In the genomic region with DNA sequence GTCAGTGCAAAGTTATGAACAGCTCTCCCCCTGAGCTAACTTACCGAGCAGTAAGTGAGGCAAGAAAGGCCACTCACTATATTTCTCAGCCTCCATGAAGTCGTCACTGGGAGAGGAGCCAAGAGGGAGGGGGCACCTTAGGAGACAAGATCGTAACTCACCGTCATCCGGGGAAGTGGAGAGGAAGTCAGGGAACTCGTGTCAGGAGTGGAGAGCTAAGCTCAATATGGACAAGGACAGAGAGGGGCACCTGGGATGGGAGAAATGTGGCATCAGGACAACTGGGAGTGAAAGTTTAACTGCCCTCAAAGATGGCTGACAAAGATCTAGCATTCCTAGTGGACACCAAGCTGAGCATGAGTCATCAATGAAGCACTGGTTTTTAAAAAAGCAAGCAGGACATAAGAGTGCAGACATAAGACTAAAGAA, we compare ENCODE assay signal across 9 cellular contexts. TPM values are rescaled to one million over a fixed set of nuclear protein-coding genes. Genes with fewer than 3 reads are reported as not detected.
A peak's percentile ranks its signal among the peaks of the same experiment; 100 is the strongest.
DNase-seq lines count a peak whose midpoint lies in the region; ATAC-seq and TF ChIP-seq lines count a peak whose summit lies in the region.
"Had no signal": no experiment of that assay in that cellular context is flagged by ENCODE, and none has a peak within 500 bp of the region (broad histone marks: within the 10 kb centered on the region; RNA-seq: fewer than 3 reads in every experiment).

No MANE protein-coding gene starts in this region.

- POLR2A ChIA-PET in Caco-2 (lab: Charles Lee) = no interaction called here
- POLR2A ChIA-PET in GM10248 (lab: Yijun Ruan, JAX) = no interaction called here

- H3K27ac Mint-ChIP-seq in Caco-2 (ENCODE audit: unreplicated experiment) (peak overlapping the region; percentile 83), IgD-negative memory B cell (peak overlapping the region; percentile 90 to 98 (median 96))

- TF ChIP-seq CTCF in Caco-2 (IDR thresholded peaks at IDR 0.05; ENCODE audit: insufficient read depth in 1 of 2, low read depth in 1 of 2, low read length in 1 of 2, severe bottlenecking in 1 of 2, unreplicated experiment in 1 of 2) (no peak), neutrophil (IDR thresholded peaks at IDR 0.05) (no peak), GM10248 (IDR thresholded peaks at IDR 0.05; ENCODE audit: control extremely low read depth, extremely low read depth, low read depth, missing control alignments) (no peak)

- peaks cover 14% of the 10 kb centered on the region for H3K9me3 Mint-ChIP-seq in Caco-2 (ENCODE audit: unreplicated experiment)
- H3K9me3 Mint-ChIP-seq in IgD-negative memory B cell = no peaks in the 10 kb centered on the region

- H3K4me3 ChIP-seq in Caco-2 (ENCODE audit: low read depth, low read length) (no peak overlapping the region), neutrophil (ENCODE audit: low read depth in 1 of 2, low read length in 1 of 2) (no peak overlapping the region)

- H3K36me3 ChIP-seq in Caco-2 (ENCODE audit: control insufficient read depth, insufficient read depth, low read length) (no peaks in the 10 kb centered on the region), neutrophil (no peaks in the 10 kb centered on the region)

- H3K4me3 Mint-ChIP-seq in Caco-2 (ENCODE audit: unreplicated experiment) = no peak overlapping the region
- peak overlapping the region; percentile 46 to 83 (median 75) for H3K4me3 Mint-ChIP-seq in IgD-negative memory B cell

- no peaks in the 10 kb centered on the region for H3K27me3 ChIP-seq in Caco-2 (replicated peaks; ENCODE audit: control insufficient read depth, insufficient read depth, low read length)
- H3K27me3 ChIP-seq in neutrophil = no peaks in the 10 kb centered on the region

- 0 out of 2 replicates have a peak, but pooled peaks cover 3% of the 10 kb centered on the region for H3K9me3 ChIP-seq in Caco-2
- no peaks in the 10 kb centered on the region for H3K9me3 ChIP-seq in neutrophil

- CTCF ChIA-PET in Caco-2 (lab: Charles Lee) = no interaction called here
- CTCF ChIA-PET in GM10248 (lab: Yijun Ruan, JAX) = interaction anchor here (1.0 to 2.9 kb wide), 7 partner anchors 9 to 543 kb away, joined by 3 to 15 read pairs (median 5); no protein-coding TSS in a partner anchor

- no peaks in the 10 kb centered on the region for H3K27me3 Mint-ChIP-seq in Caco-2 (ENCODE audit: insufficient read depth, unreplicated experiment)
- H3K27me3 Mint-ChIP-seq in IgD-negative memory B cell = no peaks in the 10 kb centered on the region

- ATAC-seq in GM21786 (IDR thresholded peaks at IDR 0.05; ENCODE audit: unreplicated experiment) = no peak

- H3K4me1 Mint-ChIP-seq in Caco-2 (ENCODE audit: low read depth, unreplicated experiment) (peaks cover 28% of the 10 kb centered on the region), IgD-negative memory B cell (peaks cover 67 to 90% (median 81%) of the 10 kb centered on the region in 3 donors)

- no TSS peak for BruUV-seq in Caco-2 (replicated peaks; lab: Mats Ljungman, UMichigan)

- peaks cover 45% of the 10 kb centered on the region for H3K4me1 ChIP-seq in Caco-2
- peaks cover 33 to 34% of the 10 kb centered on the region in 2 experiments for H3K4me1 ChIP-seq in neutrophil (ENCODE audit: control insufficient read depth in 1 of 2, insufficient read depth in 1 of 2, low read depth in 1 of 2, low read length in 1 of 2)

- intact Hi-C loops in Caco-2 (cut with micrococcal nuclease; ENCODE audit: unreplicated experiment) = no loop called here

- H3K36me3 Mint-ChIP-seq in Caco-2 (ENCODE audit: insufficient read depth, unreplicated experiment) (no peaks in the 10 kb centered on the region), IgD-negative memory B cell (peaks cover 8% of the 10 kb centered on the region)

- DNase-seq in Caco-2 (no peak), dedifferentiated amniotic fluid mesenchymal stem cell (ENCODE audit: extremely low spot score) (peak; percentile 78), NCI-H748 treated with DMSO at 0.1 percent for 48 hours (lab: John Stamatoyannopoulos, UW) (no peak), NCI-H748 (lab: John Stamatoyannopoulos, UW; ENCODE audit: unreplicated experiment) (no peak), GM10248 (ENCODE audit: extremely low spot score) (no peak)
- DNase-seq: NCI-H1092 had no signal

- H3K27ac ChIP-seq in neutrophil = peak overlapping the region; percentile 70

RNA-seq across cellular contexts. Expression of gene BCL11A, which starts 37.1 kb away (rescaled TPM):
- total RNA-seq in Caco-2 (2022) = 0.21 and 0.29 TPM in 2 replicates
- 189 TPM for polyA plus RNA-seq in IgD-negative memory B cell
